In genomic region chr9:89497978-89498844, GRCh38 we compare ENCODE assay signal across 7 cellular contexts. TPM values are rescaled to one million over a fixed set of nuclear protein-coding genes. Genes with fewer than 3 reads are reported as not detected.
A peak's percentile ranks its signal among the peaks of the same experiment; 100 is the strongest.
DNase-seq lines count a peak whose midpoint lies in the region; ATAC-seq and TF ChIP-seq lines count a peak whose summit lies in the region.

SEMA4D (minus strand) TSS chr9:89498113; CDS start chr9:89405456, 92,657 bp downstream.

- H3K4me3 ChIP-seq in GM12864 (ENCODE audit: low read depth, low read length) = peak within 1 kb of the TSS; percentile 92
- peak within 1 kb of the TSS; percentile 78 to 97 for H3K4me3 ChIP-seq in esophagus (ENCODE audit: low read depth in 1 of 2, low read length in 2 of 2)
- H3K4me3 ChIP-seq in mucosa of descending colon = peak within 1 kb of the TSS; percentile 57
- peak within 1 kb of the TSS; percentile 48 to 66 (median 58) for H3K4me3 ChIP-seq in subcutaneous abdominal adipose tissue (ENCODE audit: low read depth in 1 of 5, low read length in 5 of 5)

- TF ChIP-seq CTCF in GM12864 (IDR thresholded peaks at IDR 0.05; ENCODE audit: low read depth, low read length, missing control alignments) = no peak
- no peak for TF ChIP-seq CTCF in mucosa of descending colon (IDR thresholded peaks at IDR 0.05)

- peak within 1 kb of the TSS; percentile 47 to 59 for H3K27ac ChIP-seq in esophagus (ENCODE audit: low read depth in 2 of 2, low read length in 1 of 2)
- no peak within 1 kb of the TSS for H3K27ac ChIP-seq in subcutaneous abdominal adipose tissue (ENCODE audit: low read depth, low read length)

- H3K27me3 ChIP-seq in esophagus (ENCODE audit: control insufficient read depth in 1 of 2, insufficient read depth in 2 of 2, low read length in 2 of 2) (no peaks in the 10 kb centered on the region), subcutaneous abdominal adipose tissue (ENCODE audit: control insufficient read depth in 5 of 5, insufficient read depth in 4 of 5, low read length in 5 of 5) (peaks cover 0 to 6% (median 3%) of the 10 kb centered on the region in 5 donors)

- H3K9me3 Mint-ChIP-seq in activated CD4-positive, alpha-beta memory T cell treated with anti-CD3 and anti-CD28 coated beads for 36 hours = no peaks in the 10 kb centered on the region

- CTCF ChIA-PET in activated CD4-positive, alpha-beta memory T cell treated with anti-CD3 and anti-CD28 coated beads for 36 hours (lab: Charles Lee) = interaction anchor here (0.9 to 1.7 kb wide), 4 partner anchors 8 to 88 kb away, joined by 4 to 11 read pairs (median 5); no protein-coding TSS in a partner anchor

- peaks cover 73% of the 10 kb centered on the region for H3K4me1 Mint-ChIP-seq in activated CD4-positive, alpha-beta memory T cell treated with anti-CD3 and anti-CD28 coated beads for 36 hours (ENCODE audit: low read depth)

- peaks cover 15 to 32% of the 10 kb centered on the region in 2 donors for H3K4me1 ChIP-seq in esophagus (ENCODE audit: control insufficient read depth in 2 of 2, insufficient read depth in 2 of 2, low read length in 1 of 2)
- peaks cover 14% of the 10 kb centered on the region for H3K4me1 ChIP-seq in mucosa of descending colon (ENCODE audit: low read depth)
- peaks cover 0 to 25% (median 12%) of the 10 kb centered on the region in 5 donors for H3K4me1 ChIP-seq in subcutaneous abdominal adipose tissue (ENCODE audit: control insufficient read depth in 5 of 5, insufficient read depth in 5 of 5, low read length in 5 of 5)

- POLR2A ChIA-PET in activated CD4-positive, alpha-beta memory T cell treated with anti-CD3 and anti-CD28 coated beads for 36 hours (lab: Charles Lee) = interaction anchor here (0.9 to 1.6 kb wide), 3 partner anchors 9 to 179 kb away, joined by 3 to 4 read pairs (median 3); partner anchors contain the start of gene SECISBP2

- H3K27me3 Mint-ChIP-seq in activated CD4-positive, alpha-beta memory T cell treated with anti-CD3 and anti-CD28 coated beads for 36 hours = no peaks in the 10 kb centered on the region

- H3K36me3 Mint-ChIP-seq in activated CD4-positive, alpha-beta memory T cell treated with anti-CD3 and anti-CD28 coated beads for 36 hours = peaks cover 4% of the 10 kb centered on the region

- DNase-seq in GM12864 (ENCODE audit: low read depth) (no peak), NCI-H345 treated with DMSO at 0.1 percent for 48 hours (lab: John Stamatoyannopoulos, UW; ENCODE audit: unreplicated experiment) (peak; percentile 4), mucosa of descending colon (peak; percentile 77 to 88 (median 79))
- DNase-seq in activated CD4-positive, alpha-beta memory T cell treated with anti-CD3 and anti-CD28 coated beads for 36 hours = peak; percentile 81

- H3K4me3 Mint-ChIP-seq in activated CD4-positive, alpha-beta memory T cell treated with anti-CD3 and anti-CD28 coated beads for 36 hours = peak within 1 kb of the TSS; percentile 81

- peak within 1 kb of the TSS; percentile 90 for H3K27ac Mint-ChIP-seq in activated CD4-positive, alpha-beta memory T cell treated with anti-CD3 and anti-CD28 coated beads for 36 hours

- peak within 1 kb of the TSS in 2 of 5 donors; percentile 14 to 24 for H3K9ac ChIP-seq in subcutaneous abdominal adipose tissue (ENCODE audit: low read length in 5 of 5)

- ATAC-seq in HG02798 (IDR thresholded peaks at IDR 0.05; ENCODE audit: poor library complexity, unreplicated experiment) (peak; percentile 51), mucosa of descending colon (peak; percentile 76)

- 9 to 40% methylated on average over 8 to 41 of the region's 42 CpGs for WGBS in esophagus, 2 donors

- H3K36me3 ChIP-seq in esophagus (ENCODE audit: control insufficient read depth in 2 of 2, insufficient read depth in 2 of 2, low read length in 1 of 2) (no peaks in the 10 kb centered on the region), mucosa of descending colon (ENCODE audit: low read depth) (no peaks in the 10 kb centered on the region), subcutaneous abdominal adipose tissue (ENCODE audit: control insufficient read depth in 5 of 5, insufficient read depth in 5 of 5, low read length in 5 of 5) (no peaks in the 10 kb centered on the region)

- intact Hi-C loops in activated CD4-positive, alpha-beta memory T cell treated with anti-CD3 and anti-CD28 coated beads for 36 hours (cut with micrococcal nuclease) = loop anchor here (1.0 to 2.0 kb wide), 3 partner anchors 8 to 33 kb away; no protein-coding TSS in a partner anchor
- intact Hi-C loops in mucosa of descending colon (cut with DNase I, micrococcal nuclease) = no loop called here

- no peaks in the 10 kb centered on the region for H3K9me3 ChIP-seq in esophagus (ENCODE audit: control insufficient read depth in 2 of 2, insufficient read depth in 1 of 2, low read depth in 1 of 2, low read length in 1 of 2)
- H3K9me3 ChIP-seq in mucosa of descending colon = no peaks in the 10 kb centered on the region
- no peaks in the 10 kb centered on the region for H3K9me3 ChIP-seq in subcutaneous abdominal adipose tissue (ENCODE audit: control insufficient read depth in 5 of 5, low read length in 5 of 5)

RNA-seq across cellular contexts. Expression of gene SEMA4D, which starts in this region (rescaled TPM):
- total RNA-seq in activated CD4-positive, alpha-beta memory T cell treated with anti-CD3 and anti-CD28 coated beads for 36 hours = 100 to 1,000 TPM; 159 to 161 TPM
- 10 to 100 TPM; 17.1 to 33.4 TPM for polyA plus RNA-seq in esophagus
- total RNA-seq in mucosa of descending colon = 10 to 100 TPM; 20.9 to 26.9 (median 23.1) TPM

Comparison
In these comparisons a context has a peak if more than half of its experiments do, and no peak if none do; other contexts are left out.
1. RNA of gene SEMA4D (total RNA-seq): 159 to 161 TPM in activated CD4-positive, alpha-beta memory T cell treated with anti-CD3 and anti-CD28 coated beads for 36 hours; 20.9 to 26.9 TPM in mucosa of descending colon; every median in the first group is over 4 times any median in the second.
2. Peak in every context shown above with its lines, with median percentiles within 50 percentile points of each other: H3K4me3 ChIP-seq.